ENCODE assay signal across 1 cellular context in genomic region chr17:63442549-63443035, GRCh38.
TF ChIP-seq lines count a peak whose summit lies in the region.

No MANE protein-coding gene starts in this region.

TF ChIP-seq in H1, 55 proteins besides CTCF, POLR2A, EP300 and RAD21:
- TF ChIP-seq PHF8 (conservative IDR thresholded peaks at IDR 0.05; ENCODE audit: low read depth, low read length) (no peak), JUND (IDR thresholded peaks at IDR 0.05; ENCODE audit: low read length) (no peak), TBP (IDR thresholded peaks at IDR 0.05; ENCODE audit: low read depth, low read length) (no peak), TAF7 (optimal IDR thresholded peaks at IDR 0.05; ENCODE audit: borderline replicate concordance, low read depth, low read length) (no peak)
